ENCODE assay signal across 1 cellular context in genomic region chr7:45001138-45001694, GRCh38.
TF ChIP-seq lines count a peak whose summit lies in the region.

No MANE protein-coding gene starts in this region.

TF ChIP-seq in HEK293, 187 proteins besides CTCF, POLR2A, EP300 and RAD21 (continued from another document and continues in another):
- TF ChIP-seq ZNF560 (tag by site-specific recombination; IDR thresholded peaks at IDR 0.05; ENCODE audit: borderline replicate concordance), result no peak
- TF ChIP-seq ZBTB49 (tag by site-specific recombination; IDR thresholded peaks at IDR 0.05; ENCODE audit: low read depth), result no peak
- no peak for TF ChIP-seq KLF17 (tag by site-specific recombination; IDR thresholded peaks at IDR 0.05)
- TF ChIP-seq ZNF610 (tag by site-specific recombination; IDR thresholded peaks at IDR 0.05; ENCODE audit: borderline replicate concordance), result no peak
- no peak for TF ChIP-seq ZNF530 (tag by site-specific recombination; IDR thresholded peaks at IDR 0.05; ENCODE audit: low read depth)
- TF ChIP-seq ZNF704 (tag by site-specific recombination; IDR thresholded peaks at IDR 0.05), result no peak
- no peak for TF ChIP-seq ZNF114 (tag by site-specific recombination; IDR thresholded peaks at IDR 0.05)
- TF ChIP-seq PRDM10 (tag by site-specific recombination; IDR thresholded peaks at IDR 0.05), result peak; percentile 64; the same call in 1 of the 2 replicates
- TF ChIP-seq YY2 (tag by site-specific recombination; IDR thresholded peaks at IDR 0.05), result no peak
- TF ChIP-seq ELK4 (IDR thresholded peaks at IDR 0.05; ENCODE audit: borderline replicate concordance, low read depth, low read length), result no peak
- TF ChIP-seq PRDM1 (tag by site-specific recombination; IDR thresholded peaks at IDR 0.05), result peak; percentile 36; the same call in 1 of the 2 replicates
- TF ChIP-seq ZNF394 (tag by site-specific recombination; IDR thresholded peaks at IDR 0.05; ENCODE audit: borderline replicate concordance), result peak; percentile 84
- no peak for TF ChIP-seq ZNF37A (tag by site-specific recombination; IDR thresholded peaks at IDR 0.05)
- no peak for TF ChIP-seq ZNF707 (tag by site-specific recombination; IDR thresholded peaks at IDR 0.05)
- no peak for TF ChIP-seq ZBTB6 (tag by site-specific recombination; IDR thresholded peaks at IDR 0.05)
- no peak for TF ChIP-seq HOXA7 (CRISPR knock-in tag; IDR thresholded peaks at IDR 0.05; ENCODE audit: borderline replicate concordance)
- TF ChIP-seq ZNF426 (tag by site-specific recombination; IDR thresholded peaks at IDR 0.05), result no peak
- no peak for TF ChIP-seq ZNF670 (tag by site-specific recombination; IDR thresholded peaks at IDR 0.05; ENCODE audit: low read depth)
- TF ChIP-seq SALL2 (tag by site-specific recombination; IDR thresholded peaks at IDR 0.05; ENCODE audit: borderline replicate concordance), result no peak
- TF ChIP-seq ZNF362 (tag by site-specific recombination; IDR thresholded peaks at IDR 0.05), result no peak; the same call in 1 of the 2 replicates
- no peak for TF ChIP-seq ZBTB1 (tag by site-specific recombination; IDR thresholded peaks at IDR 0.05)
- no peak for TF ChIP-seq OVOL3 (tag by site-specific recombination; IDR thresholded peaks at IDR 0.05)
- TF ChIP-seq ZNF292 (tag by site-specific recombination; IDR thresholded peaks at IDR 0.05; ENCODE audit: borderline replicate concordance, low read depth), result no peak
- TF ChIP-seq WT1 (tag by site-specific recombination; IDR thresholded peaks at IDR 0.05), result no peak
- TF ChIP-seq ZNF19 (tag by site-specific recombination; IDR thresholded peaks at IDR 0.05; ENCODE audit: low read depth), result no peak
- TF ChIP-seq ZNF169 (tag by site-specific recombination; IDR thresholded peaks at IDR 0.05), result no peak
- no peak for TF ChIP-seq ZNF677 (tag by site-specific recombination; IDR thresholded peaks at IDR 0.05)
- TF ChIP-seq ZNF354C (tag by site-specific recombination; IDR thresholded peaks at IDR 0.05; ENCODE audit: borderline replicate concordance, low read depth), result no peak
- TF ChIP-seq ZNF518A (tag by site-specific recombination; conservative IDR thresholded peaks at IDR 0.05; ENCODE audit: low read depth), result no peak
- TF ChIP-seq ZNF514 (tag by site-specific recombination; IDR thresholded peaks at IDR 0.05), result no peak
- no peak for TF ChIP-seq MZF1 (tag by site-specific recombination; IDR thresholded peaks at IDR 0.05; ENCODE audit: borderline replicate concordance)
- TF ChIP-seq ZNF2 (tag by site-specific recombination; IDR thresholded peaks at IDR 0.05), result 0 out of 2 replicates have a peak, but pooled peaks have one; percentile 29
- no peak for TF ChIP-seq HIC1 (tag by site-specific recombination; IDR thresholded peaks at IDR 0.05)
- no peak for TF ChIP-seq ZNF513 (tag by site-specific recombination; IDR thresholded peaks at IDR 0.05)
- peak; percentile 85 for TF ChIP-seq ZNF76 (tag by site-specific recombination; IDR thresholded peaks at IDR 0.05; ENCODE audit: borderline replicate concordance, low read depth)
